Comparison of ENCODE assay signal across 21 cellular contexts in genomic region chr2:127531133-127531709, GRCh38. TPM values are rescaled to one million over a fixed set of nuclear protein-coding genes. Genes with fewer than 3 reads are reported as not detected.
DNase-seq lines count a peak whose midpoint lies in the region; ATAC-seq and TF ChIP-seq lines count a peak whose summit lies in the region.
"Had no signal": no experiment of that assay in that cellular context is flagged by ENCODE, and none has a peak within 500 bp of the region (broad histone marks: within the 10 kb centered on the region; RNA-seq: fewer than 3 reads in every experiment).

No MANE protein-coding gene starts in this region.

- H2AFZ ChIP-seq in mammary epithelial cell (ENCODE audit: low read depth, low read length), result no peak overlapping the region
- H2AFZ ChIP-seq in PC-3 (ENCODE audit: low read length), result no peak overlapping the region

- TF ChIP-seq CTCF in mammary epithelial cell (conservative IDR thresholded peaks at IDR 0.05 in 1 of 2, IDR thresholded peaks at IDR 0.05 in 1 of 2; ENCODE audit: extremely low read depth in 1 of 2, insufficient read depth in 1 of 2, low read depth in 1 of 2, low read length in 2 of 2) (no peak), MCF 10A (IDR thresholded peaks at IDR 0.05; ENCODE audit: unreplicated experiment) (no peak), PC-3 (conservative IDR thresholded peaks at IDR 0.05; ENCODE audit: low read depth, low read length) (no peak)

- no peaks in the 10 kb centered on the region for H3F3A ChIP-seq in PC-3 (ENCODE audit: low read length, unreplicated experiment)

- H3K4me1 ChIP-seq in mammary epithelial cell (ENCODE audit: insufficient read depth, low read length) (peaks cover 17% of the 10 kb centered on the region), PC-3 (ENCODE audit: insufficient read depth, low read length) (peaks cover 29% of the 10 kb centered on the region)
- H3K4me1 ChIP-seq: prostate gland had no signal

- H3K9ac ChIP-seq in mammary epithelial cell (ENCODE audit: insufficient read depth, low read length) (no peak overlapping the region), PC-3 (ENCODE audit: low read length) (no peak overlapping the region)

- WGBS in mammary epithelial cell (ENCODE audit: low coverage, missing lambda C conversion rate), result 88% methylated on average over 5 of the region's 5 CpGs

- DNase-seq in mammary epithelial cell (peak; percentile 33), MCF 10A (ENCODE audit: unreplicated experiment) (no peak), PC-3 (peak; percentile 31), hepatic stellate cell (ENCODE audit: low spot score) (peak; percentile 44), ureter (ENCODE audit: low spot score) (no peak), HT-29 (ENCODE audit: low spot score) (no peak), RPMI8226 (no peak), hippocampal formation (lab: John Stamatoyannopoulos, UW) (no peak)
- DNase-seq: 8988T; activated CD4-positive, alpha-beta memory T cell treated with anti-CD3 and anti-CD28 coated beads, Interleukin-2, amount 10 ng/mL, durations not matched to agents 7 days and 5 days; activated T-cell treated with anti-CD3 and anti-CD28 coated beads, Interleukin-2, amount 50 U/mL, for 24 hours; CD4-positive, CD25-positive, alpha-beta regulatory T cell; NCI-H1092; NCI-H774; spleen; T-helper 1 cell had no signal

- H3K27me3 Mint-ChIP-seq in MCF 10A (ENCODE audit: insufficient read depth, unreplicated experiment), result no peaks in the 10 kb centered on the region
- H3K27me3 Mint-ChIP-seq: activated naive CD4-positive, alpha-beta T cell treated with anti-CD3 and anti-CD28 coated beads, Interleukin-2, amount 50 U/mL, for 24 hours; activated T-cell treated with anti-CD3 and anti-CD28 coated beads, Interleukin-2, amount 50 U/mL, for 24 hours had no signal

- CTCF ChIA-PET in mammary epithelial cell (lab: Charles Lee; ENCODE audit: low non-redundant PET) (interaction anchor here (0.7 kb wide), 1 partner anchor 323 kb away, joined by 5 read pairs; no protein-coding TSS in a partner anchor), MCF 10A (lab: Yijun Ruan, JAX) (no interaction called here), PC-3 (lab: Charles Lee) (no interaction called here)

- peaks cover 6% of the 10 kb centered on the region; the same call in 1 of the 2 replicates for H3K9me2 ChIP-seq in PC-3 (replicated peaks; ENCODE audit: low read length)

- H3K9me3 ChIP-seq in mammary epithelial cell (replicated peaks; ENCODE audit: insufficient read depth, low read length), result no peaks in the 10 kb centered on the region
- no peaks in the 10 kb centered on the region for H3K9me3 ChIP-seq in PC-3 (ENCODE audit: low read length)
- H3K9me3 ChIP-seq: prostate gland had no signal

- H3K4me3 ChIP-seq in mammary epithelial cell (replicated peaks in 1 of 3; ENCODE audit: insufficient read depth in 1 of 3, low read depth in 2 of 3, low read length in 3 of 3) (no peak overlapping the region), PC-3 (ENCODE audit: low read length) (no peak overlapping the region)
- H3K4me3 ChIP-seq: lung, prostate gland, spleen had no signal

- H3K79me2 ChIP-seq in mammary epithelial cell (ENCODE audit: insufficient read depth, low read length) (peaks cover under 1% of the 10 kb centered on the region), PC-3 (ENCODE audit: low read length) (peaks cover 1% of the 10 kb centered on the region)

- in situ Hi-C loops in mammary epithelial cell (cut with MboI; ENCODE audit: low sequenced_read_pairs in 2 of 2), result no loop called here

- H3K27ac ChIP-seq in mammary epithelial cell (ENCODE audit: insufficient read depth, low read depth, low read length), result no peak overlapping the region
- H3K27ac ChIP-seq in PC-3 (ENCODE audit: low read length), result peak overlapping the region; percentile 45
- H3K27ac ChIP-seq: prostate gland, spleen had no signal

- H3K4me2 ChIP-seq in mammary epithelial cell (ENCODE audit: insufficient read depth, low read depth, low read length), result peak overlapping the region; percentile 25
- H3K4me2 ChIP-seq in PC-3 (ENCODE audit: low read length), result 0 out of 2 replicates have a peak overlapping the region, but pooled peaks have one; percentile 12

- no peak overlapping the region for H3K27ac Mint-ChIP-seq in MCF 10A (ENCODE audit: low read depth, unreplicated experiment)
- H3K27ac Mint-ChIP-seq: activated CD4-positive, alpha-beta memory T cell treated with anti-CD3 and anti-CD28 coated beads, Interleukin-2, amount 10 ng/mL, durations not matched to agents 7 days and 5 days; activated naive CD4-positive, alpha-beta T cell treated with anti-CD3 and anti-CD28 coated beads, Interleukin-2, amount 50 U/mL, for 24 hours; activated T-cell treated with anti-CD3 and anti-CD28 coated beads, Interleukin-2, amount 50 U/mL, for 24 hours; CD4-positive, CD25-positive, alpha-beta regulatory T cell; nephron had no signal

- intact Hi-C loops in mammary epithelial cell (cut with micrococcal nuclease), result no loop called here
- intact Hi-C loops in MCF 10A (cut with micrococcal nuclease), result no loop called here
- intact Hi-C loops in PC-3 (cut with micrococcal nuclease), result no loop called here

- ATAC-seq in PC-3, result no peak
- ATAC-seq: Right ventricle myocardium inferior had no signal

- no peak overlapping the region for H3K4me3 Mint-ChIP-seq in MCF 10A (ENCODE audit: unreplicated experiment)
- H3K4me3 Mint-ChIP-seq: activated CD4-positive, alpha-beta memory T cell treated with anti-CD3 and anti-CD28 coated beads, Interleukin-2, amount 10 ng/mL, durations not matched to agents 7 days and 5 days; activated naive CD4-positive, alpha-beta T cell treated with anti-CD3 and anti-CD28 coated beads, Interleukin-2, amount 50 U/mL, for 24 hours; activated T-cell treated with anti-CD3 and anti-CD28 coated beads, Interleukin-2, amount 50 U/mL, for 24 hours; CD4-positive, CD25-positive, alpha-beta regulatory T cell; nephron had no signal

- peaks cover 4% of the 10 kb centered on the region for H3K36me3 Mint-ChIP-seq in MCF 10A (ENCODE audit: insufficient read depth, unreplicated experiment)
- H3K36me3 Mint-ChIP-seq: activated naive CD4-positive, alpha-beta T cell treated with anti-CD3 and anti-CD28 coated beads, Interleukin-2, amount 50 U/mL, for 24 hours had no signal

- H3K36me3 ChIP-seq in mammary epithelial cell (ENCODE audit: insufficient read depth, low read length) (no peaks in the 10 kb centered on the region), PC-3 (ENCODE audit: low read depth, low read length) (no peaks in the 10 kb centered on the region)
- H3K36me3 ChIP-seq: prostate gland, spleen had no signal

- POLR2A ChIA-PET in MCF 10A (lab: Yijun Ruan, JAX) (no interaction called here), PC-3 (lab: Charles Lee; ENCODE audit: unreplicated experiment) (no interaction called here)

- H3K4me1 Mint-ChIP-seq in MCF 10A (ENCODE audit: insufficient read depth, unreplicated experiment), result peaks cover 10% of the 10 kb centered on the region

- no peaks in the 10 kb centered on the region for H3K27me3 ChIP-seq in mammary epithelial cell (ENCODE audit: insufficient read depth, low read length)
- no peaks in the 10 kb centered on the region for H3K27me3 ChIP-seq in PC-3 (ENCODE audit: low read length)

- dilution Hi-C loops in mammary epithelial cell (cut with HindIII; ENCODE audit: low sequenced_read_pairs), result no loop called here

- H3K9me3 Mint-ChIP-seq in MCF 10A (ENCODE audit: unreplicated experiment), result no peaks in the 10 kb centered on the region
- H3K9me3 Mint-ChIP-seq: activated T-cell treated with anti-CD3 and anti-CD28 coated beads, Interleukin-2, amount 50 U/mL, for 24 hours had no signal

- BruUV-seq in mammary epithelial cell (replicated peaks; lab: Mats Ljungman, UMichigan), result no TSS peak
- no TSS peak for BruUV-seq in MCF 10A (replicated peaks; lab: Mats Ljungman, UMichigan)
- no TSS peak for BruUV-seq in PC-3 (replicated peaks; lab: Mats Ljungman, UMichigan)

- H4K20me1 ChIP-seq in mammary epithelial cell (ENCODE audit: insufficient read depth, low read length) (no peaks in the 10 kb centered on the region), PC-3 (ENCODE audit: low read length) (no peaks in the 10 kb centered on the region)

RNA-seq across cellular contexts. Expression of gene MYO7B, which starts 4.3 kb away (rescaled TPM):
- total RNA-seq in mammary epithelial cell (not detected), MCF 10A (2022) (not detected in 2 replicates), PC-3 (2014; rRNA removed) (28.0 and 37.8 TPM in 2 replicates), ureter (0.78 TPM)
- not detected for polyA plus RNA-seq in mammary epithelial cell
- polyA minus RNA-seq in mammary epithelial cell, result not detected
- total RNA-seq in HT-29 (2014; rRNA removed; shearing (Covaris generic)), result 4.8 and 5.4 TPM in 2 replicates
- total RNA-seq: CD4-positive, CD25-positive, alpha-beta regulatory T cell had no signal

RNA-seq across cellular contexts. Expression of gene IWS1, which starts 4.9 kb away (rescaled TPM):
- 10 to 100 TPM; 24.7 to 52.5 TPM for total RNA-seq in mammary epithelial cell
- polyA plus RNA-seq in mammary epithelial cell, result 30.9 TPM
- polyA minus RNA-seq in mammary epithelial cell, result 74.0 TPM
- total RNA-seq in MCF 10A (2022), result 56.8 and 57.0 TPM in 2 replicates
- 51.4 and 63.6 TPM in 2 replicates for total RNA-seq in PC-3 (2014; rRNA removed)
- 43.5 TPM for total RNA-seq in ureter
- total RNA-seq in HT-29 (2014; rRNA removed; shearing (Covaris generic)), result 34.8 and 43.1 TPM in 2 replicates

Comparison
In these comparisons a context has a peak if more than half of its experiments do, and no peak if none do; other contexts are left out.
1. DNase-seq: peak in mammary epithelial cell (single experiment), PC-3 (single experiment) and hepatic stellate cell (single experiment); none in MCF 10A (single experiment), ureter (single experiment), HT-29 (single experiment), RPMI8226 (single experiment) and hippocampal formation (0 of 2).